ENCODE assay signal across 1 cellular context in the genomic region with DNA sequence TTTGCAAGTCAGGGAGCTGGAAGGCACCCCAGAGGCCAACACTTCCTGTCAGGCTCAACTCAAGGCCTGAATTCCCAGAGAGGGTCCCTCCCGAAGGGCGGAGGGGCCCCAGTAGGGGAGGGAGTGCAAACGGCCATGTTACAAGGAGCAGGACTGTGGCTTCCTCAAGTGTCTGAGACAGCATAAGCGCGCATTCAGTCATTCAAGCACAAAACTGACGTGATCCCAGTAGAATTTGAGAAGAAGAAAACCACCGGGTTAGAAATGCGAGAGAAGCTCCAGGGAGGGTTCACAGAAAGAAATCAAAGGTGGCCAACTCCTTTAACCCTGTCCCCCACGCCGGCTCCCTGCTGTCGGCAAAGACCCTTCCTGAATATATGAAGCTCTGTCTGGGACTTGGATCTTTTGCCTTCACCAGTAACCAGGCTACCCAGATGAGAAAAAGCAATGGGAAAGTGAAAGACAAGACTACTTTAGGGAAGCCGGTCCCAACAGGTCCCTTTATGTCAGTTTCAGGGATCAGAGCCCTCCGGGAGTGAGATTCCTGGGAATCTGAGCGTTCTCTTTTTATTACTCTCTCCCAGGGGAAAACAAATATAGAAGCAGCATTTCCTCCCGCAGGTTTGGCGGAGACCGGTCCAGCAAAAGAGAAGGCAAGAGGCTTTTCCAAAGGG.
TF ChIP-seq lines count a peak whose summit lies in the region.

No MANE protein-coding gene starts in this region.

TF ChIP-seq in WTC11, 78 proteins besides CTCF, POLR2A, EP300 and RAD21 (continued from another document):
- TF ChIP-seq, protein P1, sequence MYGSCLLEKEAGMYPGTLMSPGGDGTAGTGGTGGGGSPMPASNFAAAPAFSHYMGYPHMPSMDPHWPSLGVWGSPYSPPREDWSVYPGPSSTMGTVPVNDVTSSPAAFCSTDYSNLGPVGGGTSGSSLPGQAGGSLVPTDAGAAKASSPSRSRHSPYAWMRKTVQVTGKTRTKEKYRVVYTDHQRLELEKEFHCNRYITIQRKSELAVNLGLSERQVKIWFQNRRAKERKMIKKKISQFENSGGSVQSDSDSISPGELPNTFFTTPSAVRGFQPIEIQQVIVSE (CRISPR knock-in tag; IDR thresholded peaks at IDR 0.05; ENCODE audit: borderline replicate concordance): no peak
- no peak for TF ChIP-seq AR (CRISPR knock-in tag; IDR thresholded peaks at IDR 0.05)
- no peak for TF ChIP-seq JAZF1 (CRISPR knock-in tag; IDR thresholded peaks at IDR 0.05)
- no peak for TF ChIP-seq ELF4 (CRISPR knock-in tag; IDR thresholded peaks at IDR 0.05; ENCODE audit: low read depth)
- TF ChIP-seq, protein P2, sequence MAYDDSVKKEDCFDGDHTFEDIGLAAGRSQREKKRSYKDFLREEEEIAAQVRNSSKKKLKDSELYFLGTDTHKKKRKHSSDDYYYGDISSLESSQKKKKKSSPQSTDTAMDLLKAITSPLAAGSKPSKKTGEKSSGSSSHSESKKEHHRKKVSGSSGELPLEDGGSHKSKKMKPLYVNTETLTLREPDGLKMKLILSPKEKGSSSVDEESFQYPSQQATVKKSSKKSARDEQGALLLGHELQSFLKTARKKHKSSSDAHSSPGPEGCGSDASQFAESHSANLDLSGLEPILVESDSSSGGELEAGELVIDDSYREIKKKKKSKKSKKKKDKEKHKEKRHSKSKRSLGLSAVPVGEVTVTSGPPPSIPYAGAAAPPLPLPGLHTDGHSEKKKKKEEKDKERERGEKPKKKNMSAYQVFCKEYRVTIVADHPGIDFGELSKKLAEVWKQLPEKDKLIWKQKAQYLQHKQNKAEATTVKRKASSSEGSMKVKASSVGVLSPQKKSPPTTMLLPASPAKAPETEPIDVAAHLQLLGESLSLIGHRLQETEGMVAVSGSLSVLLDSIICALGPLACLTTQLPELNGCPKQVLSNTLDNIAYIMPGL (CRISPR knock-in tag; IDR thresholded peaks at IDR 0.05): no peak
